Comparison of ENCODE assay signal across 13 cellular contexts in genomic region chr2:36235426-36235825, GRCh38.
DNase-seq lines count a peak whose midpoint lies in the region; ATAC-seq and TF ChIP-seq lines count a peak whose summit lies in the region.
"Had no signal": no experiment of that assay in that cellular context is flagged by ENCODE, and none has a peak within 500 bp of the region (broad histone marks: within the 10 kb centered on the region; RNA-seq: fewer than 3 reads in every experiment).

No MANE protein-coding gene starts in this region.

- H3K9me3 ChIP-seq in naive thymus-derived CD4-positive, alpha-beta T cell (ENCODE audit: control insufficient read depth in 2 of 3, low read length in 3 of 3), result peaks cover 0 to 4% (median 4%) of the 10 kb centered on the region in 3 experiments

- no peak for ATAC-seq in central memory CD8-positive, alpha-beta T cell (replicated peaks; ENCODE audit: extremely low read depth, poor library complexity, severe bottlenecking)
- no peak for ATAC-seq in natural killer cell
- ATAC-seq in HG02852 (IDR thresholded peaks at IDR 0.05; ENCODE audit: unreplicated experiment), result no peak
- no peak for ATAC-seq in naive thymus-derived CD4-positive, alpha-beta T cell

- POLR2A ChIA-PET in naive thymus-derived CD4-positive, alpha-beta T cell (lab: Charles Lee), result no interaction called here

- H3K4me1 ChIP-seq in naive thymus-derived CD4-positive, alpha-beta T cell (ENCODE audit: control insufficient read depth in 2 of 2, insufficient read depth in 2 of 2, low read length in 2 of 2), result peaks cover 6 to 28% of the 10 kb centered on the region in 2 donors

- H3K27ac Mint-ChIP-seq in activated CD4-positive, alpha-beta T cell treated with anti-CD3 and anti-CD28 coated beads, Interleukin-2, amount 10 ng/mL, durations not matched to agents 24 days and 14 days, result no peak overlapping the region
- no peak overlapping the region for H3K27ac Mint-ChIP-seq in central memory CD8-positive, alpha-beta T cell (ENCODE audit: low read depth)
- peak overlapping the region; percentile 79 to 88 for H3K27ac Mint-ChIP-seq in natural killer cell
- H3K27ac Mint-ChIP-seq in naive thymus-derived CD4-positive, alpha-beta T cell, result no peak overlapping the region

- no peaks in the 10 kb centered on the region for H3K27me3 ChIP-seq in naive thymus-derived CD4-positive, alpha-beta T cell (ENCODE audit: control insufficient read depth in 2 of 2, insufficient read depth in 2 of 2, low read length in 2 of 2)
- H3K27me3 ChIP-seq: BLaER1 had no signal

- H3K36me3 ChIP-seq in naive thymus-derived CD4-positive, alpha-beta T cell (ENCODE audit: control insufficient read depth in 2 of 3, insufficient read depth in 3 of 3, low read length in 3 of 3), result no peaks in the 10 kb centered on the region
- H3K36me3 ChIP-seq: BLaER1 had no signal

- peak; percentile 41 for DNase-seq in activated CD4-positive, alpha-beta T cell treated with anti-CD3 and anti-CD28 coated beads, Interleukin-2, amount 10 ng/mL, durations not matched to agents 24 days and 14 days
- DNase-seq in activated CD4-positive, alpha-beta T cell treated with anti-CD3 and anti-CD28 coated beads for 4 hours, result no peak
- DNase-seq in central memory CD8-positive, alpha-beta T cell (ENCODE audit: low spot score in 2 of 2), result no peak
- peak; percentile 25 for DNase-seq in iPS DF 4.7 (ENCODE audit: extremely low read depth, low spot score)
- DNase-seq in natural killer cell, result no peak
- DNase-seq in naive thymus-derived CD4-positive, alpha-beta T cell, result no peak
- no peak for DNase-seq in NCI-H2171 treated with DMSO at 0.1 percent for 48 hours (lab: John Stamatoyannopoulos, UW)
- DNase-seq: AML-193, DMS53, GF-D8 had no signal

- peaks cover 26% of the 10 kb centered on the region for H3K9me3 Mint-ChIP-seq in activated CD4-positive, alpha-beta T cell treated with anti-CD3 and anti-CD28 coated beads, Interleukin-2, amount 10 ng/mL, durations not matched to agents 24 days and 14 days
- H3K9me3 Mint-ChIP-seq in central memory CD8-positive, alpha-beta T cell, result peaks cover 6% of the 10 kb centered on the region
- H3K9me3 Mint-ChIP-seq in natural killer cell, result no peaks in the 10 kb centered on the region
- peaks cover 0 to 11% (median 0%) of the 10 kb centered on the region in 11 donors for H3K9me3 Mint-ChIP-seq in naive thymus-derived CD4-positive, alpha-beta T cell

- no peak overlapping the region for H3K4me3 ChIP-seq in naive thymus-derived CD4-positive, alpha-beta T cell (ENCODE audit: low read length)
- H3K4me3 ChIP-seq: BLaER1 had no signal

- TF ChIP-seq CTCF in natural killer cell (IDR thresholded peaks at IDR 0.05), result no peak

- intact Hi-C loops in activated CD4-positive, alpha-beta T cell treated with anti-CD3 and anti-CD28 coated beads, Interleukin-2, amount 10 ng/mL, durations not matched to agents 24 days and 14 days (cut with micrococcal nuclease), result no loop called here
- intact Hi-C loops in natural killer cell (cut with micrococcal nuclease), result no loop called here
- intact Hi-C loops in naive thymus-derived CD4-positive, alpha-beta T cell (cut with micrococcal nuclease), result no loop called here

- no peak overlapping the region for H3K4me3 Mint-ChIP-seq in activated CD4-positive, alpha-beta T cell treated with anti-CD3 and anti-CD28 coated beads, Interleukin-2, amount 10 ng/mL, durations not matched to agents 24 days and 14 days
- H3K4me3 Mint-ChIP-seq in central memory CD8-positive, alpha-beta T cell, result peak overlapping the region; percentile 38
- peak overlapping the region; percentile 59 for H3K4me3 Mint-ChIP-seq in natural killer cell
- H3K4me3 Mint-ChIP-seq in naive thymus-derived CD4-positive, alpha-beta T cell, result no peak overlapping the region

- no peak overlapping the region for H3K27ac ChIP-seq in naive thymus-derived CD4-positive, alpha-beta T cell (ENCODE audit: low read depth, low read length)
- H3K27ac ChIP-seq: 22Rv1, BLaER1 had no signal

- peaks cover 9% of the 10 kb centered on the region for H3K36me3 Mint-ChIP-seq in activated CD4-positive, alpha-beta T cell treated with anti-CD3 and anti-CD28 coated beads, Interleukin-2, amount 10 ng/mL, durations not matched to agents 24 days and 14 days (ENCODE audit: low read depth)
- H3K36me3 Mint-ChIP-seq in central memory CD8-positive, alpha-beta T cell (ENCODE audit: insufficient read depth), result peaks cover 4% of the 10 kb centered on the region
- H3K36me3 Mint-ChIP-seq in natural killer cell, result no peaks in the 10 kb centered on the region
- peaks cover 0 to 24% (median 3%) of the 10 kb centered on the region in 5 donors for H3K36me3 Mint-ChIP-seq in naive thymus-derived CD4-positive, alpha-beta T cell

- peaks cover 11% of the 10 kb centered on the region for H3K27me3 Mint-ChIP-seq in activated CD4-positive, alpha-beta T cell treated with anti-CD3 and anti-CD28 coated beads, Interleukin-2, amount 10 ng/mL, durations not matched to agents 24 days and 14 days
- H3K27me3 Mint-ChIP-seq in central memory CD8-positive, alpha-beta T cell, result no peaks in the 10 kb centered on the region
- H3K27me3 Mint-ChIP-seq in natural killer cell (ENCODE audit: low read depth in 2 of 2), result no peaks in the 10 kb centered on the region
- H3K27me3 Mint-ChIP-seq in naive thymus-derived CD4-positive, alpha-beta T cell, result peaks cover 4 to 26% (median 4%) of the 10 kb centered on the region in 5 donors

- peaks cover 30% of the 10 kb centered on the region for H3K4me1 Mint-ChIP-seq in activated CD4-positive, alpha-beta T cell treated with anti-CD3 and anti-CD28 coated beads, Interleukin-2, amount 10 ng/mL, durations not matched to agents 24 days and 14 days
- peaks cover 47% of the 10 kb centered on the region for H3K4me1 Mint-ChIP-seq in central memory CD8-positive, alpha-beta T cell
- peaks cover 67 to 75% of the 10 kb centered on the region in 2 donors for H3K4me1 Mint-ChIP-seq in natural killer cell
- peaks cover 4 to 28% (median 10%) of the 10 kb centered on the region in 7 donors for H3K4me1 Mint-ChIP-seq in naive thymus-derived CD4-positive, alpha-beta T cell

- CTCF ChIA-PET in naive thymus-derived CD4-positive, alpha-beta T cell (lab: Charles Lee), result no interaction called here

Comparison
In these comparisons a context has a peak if more than half of its experiments do, and no peak if none do; other contexts are left out.
1. DNase-seq: peak in activated CD4-positive, alpha-beta T cell treated with anti-CD3 and anti-CD28 coated beads, Interleukin-2, amount 10 ng/mL, durations not matched to agents 24 days and 14 days (single experiment) and iPS DF 4.7 (single experiment); none in activated CD4-positive, alpha-beta T cell treated with anti-CD3 and anti-CD28 coated beads for 4 hours (0 of 2), central memory CD8-positive, alpha-beta T cell (0 of 2), natural killer cell (single experiment), naive thymus-derived CD4-positive, alpha-beta T cell (0 of 9) and NCI-H2171 treated with DMSO at 0.1 percent for 48 hours (single experiment).
2. H3K27ac Mint-ChIP-seq: peak in natural killer cell (2 of 2); none in activated CD4-positive, alpha-beta T cell treated with anti-CD3 and anti-CD28 coated beads, Interleukin-2, amount 10 ng/mL, durations not matched to agents 24 days and 14 days (single experiment), central memory CD8-positive, alpha-beta T cell (single experiment) and naive thymus-derived CD4-positive, alpha-beta T cell (0 of 9).
3. H3K4me3 Mint-ChIP-seq: peak in central memory CD8-positive, alpha-beta T cell (single experiment) and natural killer cell (single experiment); none in activated CD4-positive, alpha-beta T cell treated with anti-CD3 and anti-CD28 coated beads, Interleukin-2, amount 10 ng/mL, durations not matched to agents 24 days and 14 days (single experiment) and naive thymus-derived CD4-positive, alpha-beta T cell (0 of 10).